8 cellular contexts compared by ENCODE assay signal in genomic region chr7:107201795-107202450, GRCh38. TPM values are rescaled to one million over a fixed set of nuclear protein-coding genes. Genes with fewer than 3 reads are reported as not detected.
DNase-seq lines count a peak whose midpoint lies in the region; ATAC-seq and TF ChIP-seq lines count a peak whose summit lies in the region.

No MANE protein-coding gene starts in this region.

- POLR2A ChIA-PET in activated CD8-positive, alpha-beta T cell treated with anti-CD3 and anti-CD28 coated beads, Interleukin-2, amount 10 ng/mL, durations not matched to agents 7 days and 5 days (lab: Charles Lee): interaction anchor here (1.1 kb wide), 1 partner anchor 34 kb away, joined by 4 read pairs; no protein-coding TSS in a partner anchor

- BruUV-seq in Calu3 (replicated peaks; lab: Mats Ljungman, UMichigan): no TSS peak

- H3K36me3 Mint-ChIP-seq in Calu3 (ENCODE audit: insufficient read depth, unreplicated experiment): peaks cover 21% of the 10 kb centered on the region
- peaks cover 41% of the 10 kb centered on the region for H3K36me3 Mint-ChIP-seq in activated CD8-positive, alpha-beta T cell treated with anti-CD3 and anti-CD28 coated beads, Interleukin-2, amount 10 ng/mL, durations not matched to agents 7 days and 5 days (ENCODE audit: low read depth)

- no peak overlapping the region for H3K4me3 Mint-ChIP-seq in Calu3 (ENCODE audit: low read depth, unreplicated experiment)
- no peak overlapping the region for H3K4me3 Mint-ChIP-seq in activated CD8-positive, alpha-beta T cell treated with anti-CD3 and anti-CD28 coated beads, Interleukin-2, amount 10 ng/mL, durations not matched to agents 7 days and 5 days

- TF ChIP-seq CTCF in Calu3 (IDR thresholded peaks at IDR 0.05; ENCODE audit: unreplicated experiment) (no peak), retinal pigment epithelial cell (conservative IDR thresholded peaks at IDR 0.05; ENCODE audit: low read depth, low read length) (peak; percentile 67)

- H3K4me1 Mint-ChIP-seq in Calu3 (ENCODE audit: low read depth, unreplicated experiment): no peaks in the 10 kb centered on the region
- no peaks in the 10 kb centered on the region for H3K4me1 Mint-ChIP-seq in activated CD8-positive, alpha-beta T cell treated with anti-CD3 and anti-CD28 coated beads, Interleukin-2, amount 10 ng/mL, durations not matched to agents 7 days and 5 days (ENCODE audit: low read depth)

- CTCF ChIA-PET in Calu3 (lab: Charles Lee): no interaction called here
- CTCF ChIA-PET in activated CD8-positive, alpha-beta T cell treated with anti-CD3 and anti-CD28 coated beads, Interleukin-2, amount 10 ng/mL, durations not matched to agents 7 days and 5 days (lab: Charles Lee): interaction anchor here (0.8 to 1.4 kb wide), 2 partner anchors 14 to 261 kb away, joined by 3 read pairs; no protein-coding TSS in a partner anchor

- H3K4me3 ChIP-seq in retinal pigment epithelial cell (ENCODE audit: low read length): no peak overlapping the region

- no peaks in the 10 kb centered on the region for H3K9me3 Mint-ChIP-seq in Calu3 (ENCODE audit: low read depth, unreplicated experiment)
- H3K9me3 Mint-ChIP-seq in activated CD8-positive, alpha-beta T cell treated with anti-CD3 and anti-CD28 coated beads, Interleukin-2, amount 10 ng/mL, durations not matched to agents 7 days and 5 days (ENCODE audit: insufficient read depth): no peaks in the 10 kb centered on the region

- H3K27me3 Mint-ChIP-seq in Calu3 (ENCODE audit: unreplicated experiment): no peaks in the 10 kb centered on the region
- H3K27me3 Mint-ChIP-seq in activated CD8-positive, alpha-beta T cell treated with anti-CD3 and anti-CD28 coated beads, Interleukin-2, amount 10 ng/mL, durations not matched to agents 7 days and 5 days (ENCODE audit: low read depth): no peaks in the 10 kb centered on the region

- intact Hi-C loops in Calu3 (cut with micrococcal nuclease; ENCODE audit: unreplicated experiment) (loop anchor here (2.0 to 10.0 kb wide), 2 partner anchors 523 to 673 kb away; no protein-coding TSS in a partner anchor), Right ventricle myocardium inferior (cut with DNase I) (loop anchor here (2.0 to 10.0 kb wide), 5 partner anchors 85 to 673 kb away; partner anchors contain the start of genes BCAP29 and GPR22)

- peak; percentile 47 for ATAC-seq in activated CD8-positive, alpha-beta T cell treated with anti-CD3 and anti-CD28 coated beads, Interleukin-2, amount 10 ng/mL, durations not matched to agents 7 days and 5 days
- ATAC-seq in Right ventricle myocardium inferior: peak; percentile 89
- no peak for ATAC-seq in GM18511 (IDR thresholded peaks at IDR 0.05; ENCODE audit: unreplicated experiment)

- DNase-seq in Calu3: peak; percentile 41
- DNase-seq in H4 (ENCODE audit: low spot score): peak; percentile 43
- peak; percentile 47 for DNase-seq in NCI-H2171 (lab: John Stamatoyannopoulos, UW)
- DNase-seq in activated CD8-positive, alpha-beta T cell treated with anti-CD3 and anti-CD28 coated beads, Interleukin-2, amount 10 ng/mL, durations not matched to agents 7 days and 5 days: peak; percentile 29
- DNase-seq in Right ventricle myocardium inferior (ENCODE audit: missing footprints): no peak
- DNase-seq in retinal pigment epithelial cell (ENCODE audit: low read depth): no peak
- no peak for DNase-seq in cortex of kidney (lab: John Stamatoyannopoulos, UW)

- H3K27ac Mint-ChIP-seq in Calu3 (ENCODE audit: unreplicated experiment): no peak overlapping the region
- no peak overlapping the region for H3K27ac Mint-ChIP-seq in activated CD8-positive, alpha-beta T cell treated with anti-CD3 and anti-CD28 coated beads, Interleukin-2, amount 10 ng/mL, durations not matched to agents 7 days and 5 days

RNA-seq across cellular contexts. Expression of gene HBP1, which starts 33.1 kb away (rescaled TPM):
- total RNA-seq in Calu3 (2022): 31.1 and 32.0 TPM in 2 replicates
- total RNA-seq in H4 (2014; rRNA removed; shearing (Covaris generic)): 69.8 and 72.4 TPM in 2 replicates
- 10 to 100 TPM; 17.2 to 17.3 TPM for total RNA-seq in activated CD8-positive, alpha-beta T cell treated with anti-CD3 and anti-CD28 coated beads, Interleukin-2, amount 10 ng/mL, durations not matched to agents 7 days and 5 days
- total RNA-seq in Right ventricle myocardium inferior: 65.8 TPM

Comparison
In these comparisons a context has a peak if more than half of its experiments do, and no peak if none do; other contexts are left out.
1. DNase-seq: peak in Calu3 (single experiment), H4 (single experiment), NCI-H2171 (single experiment) and activated CD8-positive, alpha-beta T cell treated with anti-CD3 and anti-CD28 coated beads, Interleukin-2, amount 10 ng/mL, durations not matched to agents 7 days and 5 days (single experiment); none in Right ventricle myocardium inferior (single experiment), retinal pigment epithelial cell (single experiment) and cortex of kidney (single experiment).